In genomic region chr1:30740952-30741894, GRCh38 we compare ENCODE assay signal across 1 cellular context.
TF ChIP-seq lines count a peak whose summit lies in the region.

No MANE protein-coding gene starts in this region.

TF ChIP-seq in HepG2, 621 proteins besides CTCF, POLR2A, EP300 and RAD21:
- TF ChIP-seq HBP1 (CRISPR knock-in tag; IDR thresholded peaks at IDR 0.05; ENCODE audit: low read depth), result no peak
- TF ChIP-seq SRSF4 (IDR thresholded peaks at IDR 0.05; ENCODE audit: low read depth, low read length, poor library complexity, severe bottlenecking), result no peak
- no peak for TF ChIP-seq ATF1 (CRISPR knock-in tag; IDR thresholded peaks at IDR 0.05)
- TF ChIP-seq ZNF512B (CRISPR knock-in tag; IDR thresholded peaks at IDR 0.05; ENCODE audit: borderline replicate concordance), result no peak
- TF ChIP-seq ZNF263 (CRISPR knock-in tag; IDR thresholded peaks at IDR 0.05), result no peak
- TF ChIP-seq ZNF672 (CRISPR knock-in tag; IDR thresholded peaks at IDR 0.05), result no peak
- TF ChIP-seq MEIS1 (CRISPR knock-in tag; IDR thresholded peaks at IDR 0.05; ENCODE audit: borderline replicate concordance), result no peak
- TF ChIP-seq SAFB2 (CRISPR knock-in tag; IDR thresholded peaks at IDR 0.05; ENCODE audit: borderline replicate concordance, low read depth), result no peak
- no peak for TF ChIP-seq ZNF382 (CRISPR knock-in tag; IDR thresholded peaks at IDR 0.05; ENCODE audit: borderline replicate concordance)
- TF ChIP-seq ZNF543 (CRISPR knock-in tag; IDR thresholded peaks at IDR 0.05), result no peak
- TF ChIP-seq, protein P1, sequence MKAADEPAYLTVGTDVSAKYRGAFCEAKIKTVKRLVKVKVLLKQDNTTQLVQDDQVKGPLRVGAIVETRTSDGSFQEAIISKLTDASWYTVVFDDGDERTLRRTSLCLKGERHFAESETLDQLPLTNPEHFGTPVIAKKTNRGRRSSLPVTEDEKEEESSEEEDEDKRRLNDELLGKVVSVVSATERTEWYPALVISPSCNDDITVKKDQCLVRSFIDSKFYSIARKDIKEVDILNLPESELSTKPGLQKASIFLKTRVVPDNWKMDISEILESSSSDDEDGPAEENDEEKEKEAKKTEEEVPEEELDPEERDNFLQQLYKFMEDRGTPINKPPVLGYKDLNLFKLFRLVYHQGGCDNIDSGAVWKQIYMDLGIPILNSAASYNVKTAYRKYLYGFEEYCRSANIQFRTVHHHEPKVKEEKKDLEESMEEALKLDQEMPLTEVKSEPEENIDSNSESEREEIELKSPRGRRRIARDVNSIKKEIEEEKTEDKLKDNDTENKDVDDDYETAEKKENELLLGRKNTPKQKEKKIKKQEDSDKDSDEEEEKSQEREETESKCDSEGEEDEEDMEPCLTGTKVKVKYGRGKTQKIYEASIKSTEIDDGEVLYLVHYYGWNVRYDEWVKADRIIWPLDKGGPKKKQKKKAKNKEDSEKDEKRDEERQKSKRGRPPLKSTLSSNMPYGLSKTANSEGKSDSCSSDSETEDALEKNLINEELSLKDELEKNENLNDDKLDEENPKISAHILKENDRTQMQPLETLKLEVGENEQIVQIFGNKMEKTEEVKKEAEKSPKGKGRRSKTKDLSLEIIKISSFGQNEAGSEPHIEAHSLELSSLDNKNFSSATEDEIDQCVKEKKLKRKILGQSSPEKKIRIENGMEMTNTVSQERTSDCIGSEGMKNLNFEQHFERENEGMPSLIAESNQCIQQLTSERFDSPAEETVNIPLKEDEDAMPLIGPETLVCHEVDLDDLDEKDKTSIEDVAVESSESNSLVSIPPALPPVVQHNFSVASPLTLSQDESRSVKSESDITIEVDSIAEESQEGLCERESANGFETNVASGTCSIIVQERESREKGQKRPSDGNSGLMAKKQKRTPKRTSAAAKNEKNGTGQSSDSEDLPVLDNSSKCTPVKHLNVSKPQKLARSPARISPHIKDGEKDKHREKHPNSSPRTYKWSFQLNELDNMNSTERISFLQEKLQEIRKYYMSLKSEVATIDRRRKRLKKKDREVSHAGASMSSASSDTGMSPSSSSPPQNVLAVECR (CRISPR knock-in tag; IDR thresholded peaks at IDR 0.05; ENCODE audit: borderline replicate concordance), result no peak
- no peak for TF ChIP-seq NR2C2 (CRISPR knock-in tag; IDR thresholded peaks at IDR 0.05; ENCODE audit: borderline replicate concordance)
- no peak for TF ChIP-seq KMT2B (CRISPR knock-in tag; IDR thresholded peaks at IDR 0.05)
- TF ChIP-seq THAP9 (CRISPR knock-in tag; IDR thresholded peaks at IDR 0.05; ENCODE audit: borderline replicate concordance), result no peak
- TF ChIP-seq, protein P2, sequence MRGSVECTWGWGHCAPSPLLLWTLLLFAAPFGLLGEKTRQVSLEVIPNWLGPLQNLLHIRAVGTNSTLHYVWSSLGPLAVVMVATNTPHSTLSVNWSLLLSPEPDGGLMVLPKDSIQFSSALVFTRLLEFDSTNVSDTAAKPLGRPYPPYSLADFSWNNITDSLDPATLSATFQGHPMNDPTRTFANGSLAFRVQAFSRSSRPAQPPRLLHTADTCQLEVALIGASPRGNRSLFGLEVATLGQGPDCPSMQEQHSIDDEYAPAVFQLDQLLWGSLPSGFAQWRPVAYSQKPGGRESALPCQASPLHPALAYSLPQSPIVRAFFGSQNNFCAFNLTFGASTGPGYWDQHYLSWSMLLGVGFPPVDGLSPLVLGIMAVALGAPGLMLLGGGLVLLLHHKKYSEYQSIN (CRISPR knock-in tag; IDR thresholded peaks at IDR 0.05; ENCODE audit: borderline replicate concordance), result no peak
- no peak for TF ChIP-seq RFXANK (CRISPR knock-in tag; IDR thresholded peaks at IDR 0.05)
- no peak for TF ChIP-seq RCOR2 (CRISPR knock-in tag; IDR thresholded peaks at IDR 0.05)
- TF ChIP-seq KLF9 (CRISPR knock-in tag; IDR thresholded peaks at IDR 0.05; ENCODE audit: low read depth), result no peak
- no peak for TF ChIP-seq ZNF775 (CRISPR knock-in tag; IDR thresholded peaks at IDR 0.05; ENCODE audit: borderline replicate concordance)
